In the genomic region with DNA sequence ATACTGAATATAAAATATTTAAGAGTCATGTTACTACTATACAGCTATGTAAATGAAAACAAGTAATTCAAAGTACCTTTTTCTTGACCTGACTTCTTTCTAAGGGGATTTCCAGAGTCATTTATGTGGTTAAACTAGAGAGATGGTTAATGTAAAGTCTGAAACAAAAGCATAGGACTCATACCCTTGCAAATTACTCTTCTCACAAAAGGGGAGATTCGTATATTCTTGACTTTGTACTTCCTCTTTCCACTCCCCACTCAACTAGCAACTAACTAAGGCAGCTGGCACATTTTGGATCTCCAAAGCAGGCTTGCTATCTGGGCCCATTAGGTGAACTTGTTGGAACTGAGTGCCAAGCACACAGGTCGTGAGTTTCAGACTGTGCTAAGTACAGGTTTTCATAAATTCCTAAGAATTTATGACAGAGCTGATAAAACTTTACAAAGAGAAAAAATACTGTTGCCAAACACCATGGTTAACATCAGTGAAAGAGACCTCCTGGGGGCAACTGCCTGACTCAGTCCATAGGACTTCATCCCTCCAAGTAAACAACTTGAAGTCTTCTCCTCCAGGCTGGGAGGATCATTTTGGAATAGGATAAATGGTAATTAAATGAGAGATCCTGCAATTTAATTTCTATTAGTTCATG, we compare ENCODE assay signal across 8 cellular contexts.
DNase-seq lines count a peak whose midpoint lies in the region; ATAC-seq and TF ChIP-seq lines count a peak whose summit lies in the region.

No MANE protein-coding gene starts in this region.

- TF ChIP-seq CTCF in coronary artery (IDR thresholded peaks at IDR 0.05), result no peak

- peak; percentile 98 for ATAC-seq in GM21360 (IDR thresholded peaks at IDR 0.05; ENCODE audit: unreplicated experiment)
- ATAC-seq in HG03354 (IDR thresholded peaks at IDR 0.05; ENCODE audit: poor library complexity, severe bottlenecking, unreplicated experiment), result peak; percentile 100
- no peak for ATAC-seq in aorta (ENCODE audit: low FRiP score)

- H3K36me3 ChIP-seq in aorta (ENCODE audit: control insufficient read depth in 1 of 2, insufficient read depth in 2 of 2, low read length in 1 of 2), result no peaks in the 10 kb centered on the region

- peaks cover 0 to 1% of the 10 kb centered on the region in 2 donors for H3K27me3 ChIP-seq in aorta (ENCODE audit: control insufficient read depth in 1 of 2, insufficient read depth in 2 of 2, low read length in 1 of 2)

- H3K4me3 ChIP-seq in coronary artery (no peak overlapping the region), aorta (ENCODE audit: low read length in 2 of 2) (no peak overlapping the region)

- H3K9me3 ChIP-seq in aorta (ENCODE audit: control insufficient read depth, low read length), result no peaks in the 10 kb centered on the region

- intact Hi-C loops in aorta (cut with DNase I), result no loop called here

- peak; percentile 70 for DNase-seq in EL
- peak; percentile 65 for DNase-seq in astrocyte of the hippocampus (ENCODE audit: low read depth, low spot score)
- DNase-seq in coronary artery (ENCODE audit: low spot score), result no peak
- DNase-seq in NCI-H1105 treated with DMSO at 0.1 percent for 48 hours (lab: John Stamatoyannopoulos, UW), result no peak
- no peak for DNase-seq in aorta
- DNase-seq in NCI-H2227 treated with DMSO at 0.1 percent for 48 hours (lab: John Stamatoyannopoulos, UW), result no peak

- no peak overlapping the region for H3K27ac ChIP-seq in coronary artery
- H3K27ac ChIP-seq in aorta (ENCODE audit: low read depth in 1 of 2, low read length in 2 of 2), result no peak overlapping the region

- WGBS in aorta, 2 donors, result 67 to 75% methylated on average over 2 of the region's 2 CpGs

- peaks cover 0 to 2% of the 10 kb centered on the region in 2 donors for H3K4me1 ChIP-seq in aorta (ENCODE audit: control insufficient read depth in 1 of 2, insufficient read depth in 2 of 2, low read length in 2 of 2)

Comparison
In these comparisons a context has a peak if more than half of its experiments do, and no peak if none do; other contexts are left out.
1. DNase-seq: peak in EL (single experiment) and astrocyte of the hippocampus (single experiment); none in coronary artery (single experiment), NCI-H1105 treated with DMSO at 0.1 percent for 48 hours (single experiment), aorta (0 of 2) and NCI-H2227 treated with DMSO at 0.1 percent for 48 hours (single experiment).